Comparison of ENCODE assay signal across 27 cellular contexts in the genomic region with DNA sequence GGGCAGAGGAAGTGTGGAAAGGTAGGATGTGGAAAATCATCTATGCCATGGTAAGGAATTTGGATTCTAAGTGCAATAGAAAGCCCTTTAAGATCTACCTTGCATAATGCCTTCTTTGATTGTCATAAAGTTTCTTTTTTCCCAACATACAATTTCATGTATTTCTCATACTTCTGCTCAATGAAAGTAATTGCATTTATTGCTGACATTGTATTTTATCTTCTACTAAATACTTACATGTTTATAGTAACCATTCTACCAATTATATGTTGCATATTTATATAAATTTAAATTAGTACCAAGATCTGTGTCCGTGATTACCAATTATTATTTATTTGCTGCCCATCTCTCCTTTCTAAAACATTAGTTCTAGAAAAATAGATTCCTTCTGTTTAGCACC.
"Had no signal": no experiment of that assay in that cellular context is flagged by ENCODE, and none has a peak within 500 bp of the region (broad histone marks: within the 10 kb centered on the region; RNA-seq: fewer than 3 reads in every experiment).

No MANE protein-coding gene starts in this region.

- H3K9me3 ChIP-seq: suprapubic skin, testis, thoracic aorta, thyroid gland, tibial artery, upper lobe of left lung, upper lobe of right lung, uterus, vagina had no signal

- H3K4me3 ChIP-seq: stomach, suprapubic skin, testis, thoracic aorta, thyroid gland, tibial artery, tibial nerve, transverse colon, upper lobe of left lung, upper lobe of right lung, uterus, vagina had no signal

- DNase-seq: stimulated activated CD4-positive, alpha-beta T cell treated with anti-CD3 and anti-CD28 coated beads, Interleukin-2, amount 100 ng/mL, for 48 hours; stimulated activated CD4-positive, alpha-beta T cell treated with anti-CD3 and anti-CD28 coated beads, Interleukin-4, amount 100 ng/mL, for 1 hour; stimulated activated CD4-positive, alpha-beta T cell treated with anti-CD3 and anti-CD28 coated beads, Interleukin-4, amount 100 ng/mL, for 24 hours; stimulated activated CD4-positive, alpha-beta T cell treated with anti-CD3 and anti-CD28 coated beads, Interleukin-4, amount 100 ng/mL, for 4 hours; stimulated activated CD8-positive, alpha-beta memory T cell treated with anti-CD3 and anti-CD28 coated beads, Interleukin-4, amount 100 ng/mL, for 48 hours; stimulated activated naive B cell treated with anti-CD40 and anti-IgM and Interleukin-4, amounts not matched to agents 10 μg/mL and 1 μg/mL and 100 μg/mL, for 72 hours; stimulated activated naive CD4-positive, alpha-beta T cell; stimulated activated naive CD4-positive, alpha-beta T cell treated with Interleukin-2 at 50 U/mL for 16 hours; stimulated activated naive CD8-positive, alpha-beta T cell treated with anti-CD3 and anti-CD28 coated beads, Interleukin-15, amount 100 ng/mL, for 72 hours; stimulated activated naive CD8-positive, alpha-beta T cell treated with anti-CD3 and anti-CD28 coated beads, Interleukin-15, Interleukin-2, amounts not matched to agents 100 U/mL and 50 U/mL, for 24 hours; stomach; substantia nigra; testis; thyroid gland; tibial artery; transverse colon; trophoblast cell; upper lobe of left lung; upper lobe of right lung; uterus had no signal

- H3K4me1 ChIP-seq: stomach, suprapubic skin, testis, thyroid gland, tibial artery, tibial nerve, transverse colon, upper lobe of left lung, upper lobe of right lung, uterus, vagina had no signal

- H3K27ac ChIP-seq: stomach, suprapubic skin, testis, thoracic aorta, thyroid gland, tibial artery, tibial nerve, transverse colon, upper lobe of left lung, upper lobe of right lung, uterus, vagina had no signal

- H3K36me3 ChIP-seq: stomach, suprapubic skin, thoracic aorta, thyroid gland, tibial artery, tibial nerve, transverse colon, upper lobe of left lung, upper lobe of right lung, uterus, vagina had no signal

- FAIRE-seq: urothelium cell line had no signal

- H3K27me3 ChIP-seq: stomach, suprapubic skin, testis, thyroid gland, tibial artery, tibial nerve, transverse colon, upper lobe of left lung, upper lobe of right lung, uterus, vagina had no signal

- ATAC-seq: stimulated activated effector memory CD8-positive, alpha-beta T cell treated with anti-CD3 and anti-CD28 coated beads, Interleukin-12 subunit alpha, Interleukin-12 subunit beta, amount 100 ng/mL, for 72 hours; stimulated activated memory B cell treated with anti-CD40 and anti-IgM and Interleukin-4, amounts not matched to agents 10 μg/mL and 1 μg/mL and 100 μg/mL, for 72 hours; stimulated activated naive B cell treated with anti-CD40 and anti-IgM and Interleukin-4, amounts not matched to agents 10 μg/mL and 1 μg/mL and 100 μg/mL, for 72 hours; stimulated activated naive CD8-positive, alpha-beta T cell treated with anti-CD3 and anti-CD28 coated beads, Interleukin-15, amount 100 ng/mL, for 72 hours; stimulated activated naive CD8-positive, alpha-beta T cell treated with anti-CD3 and anti-CD28 coated beads, Interleukin-15, Interleukin-2, amounts not matched to agents 100 U/mL and 50 U/mL, for 24 hours; upper lobe of right lung had no signal
